In genomic region chr16:6375471-6376075, GRCh38 we compare ENCODE assay signal across 25 cellular contexts.
DNase-seq lines count a peak whose midpoint lies in the region; ATAC-seq, FAIRE-seq and TF ChIP-seq lines count a peak whose summit lies in the region.
"Had no signal": no experiment of that assay in that cellular context is flagged by ENCODE, and none has a peak within 500 bp of the region (broad histone marks: within the 10 kb centered on the region; RNA-seq: fewer than 3 reads in every experiment).

No MANE protein-coding gene starts in this region.

- H3K79me2 ChIP-seq in mesendoderm (ENCODE audit: control insufficient read depth, insufficient read depth, low read length) = no peaks in the 10 kb centered on the region

- no peak for ATAC-seq in GM19452 (IDR thresholded peaks at IDR 0.05; ENCODE audit: unreplicated experiment)
- ATAC-seq: lower lobe of right lung; psoas muscle; Right ventricle myocardium inferior; stimulated activated memory B cell treated with anti-CD40 and anti-IgM and Interleukin-4, amounts not matched to agents 10 μg/mL and 1 μg/mL and 100 μg/mL, for 72 hours; T-cell had no signal

- in situ Hi-C loops in G401 (cut with HindIII; ENCODE audit: low sequenced_read_pairs) (no loop called here), astrocyte of the spinal cord (cut with HindIII; ENCODE audit: low sequenced_read_pairs) (no loop called here)

- peaks cover 11% of the 10 kb centered on the region for H3K4me1 ChIP-seq in mesendoderm (ENCODE audit: control insufficient read depth, low read depth, low read length)
- H3K4me1 ChIP-seq: esophagus muscularis mucosa, lower lobe of right lung, psoas muscle, vagina had no signal

- FAIRE-seq in RCC 7860 (lab: Jason Lieb, UNC) = no peak
- FAIRE-seq: colon, frontal cortex, kidney had no signal

- no peaks in the 10 kb centered on the region for H3K79me1 ChIP-seq in mesendoderm (ENCODE audit: low read length)

- H3K36me3 ChIP-seq in mesendoderm (ENCODE audit: control insufficient read depth, insufficient read depth, low read length) = no peaks in the 10 kb centered on the region
- H3K36me3 ChIP-seq: esophagus muscularis mucosa, lower lobe of right lung, vagina had no signal

- H3K23ac ChIP-seq in mesendoderm (ENCODE audit: low read length) = no peak overlapping the region

- H3K56ac ChIP-seq in mesendoderm (ENCODE audit: low read length) = peak overlapping the region; percentile 58

- DNase-seq in G401 (ENCODE audit: low spot score) (peak; percentile 49), NCI-H69 (lab: John Stamatoyannopoulos, UW) (peak; percentile 60), astrocyte of the spinal cord (ENCODE audit: low read depth, low spot score) (peak; percentile 1), mesendoderm (peak; percentile 34), RCC 7860 (ENCODE audit: low spot score) (no peak), T-helper 1 cell (no peak)
- DNase-seq: activated CD4-positive, alpha-beta T cell treated with anti-CD3 and anti-CD28 coated beads for 1 hour; activated naive CD4-positive, alpha-beta T cell treated with anti-CD3 and anti-CD28 coated beads, Interleukin-2, amount 50 U/mL, for 16 hours; activated T-cell treated with anti-CD3 and anti-CD28 coated beads, Interleukin-2, amount 50 U/mL, for 24 hours; effector memory CD4-positive, alpha-beta T cell; kidney; lower lobe of right lung; NCI-H2029 treated with DMSO at 0.1 percent for 48 hours; NCI-H524 treated with DMSO at 0.1 percent for 48 hours; psoas muscle; stimulated activated CD4-positive, alpha-beta T cell treated with anti-CD3 and anti-CD28 coated beads, Interleukin-1b, Interleukin-23, amount 100 ng/mL, for 48 hours; T-cell had no signal

- no peak overlapping the region for H2BK15ac ChIP-seq in mesendoderm (replicated peaks; ENCODE audit: low read depth)

- no peak for TF ChIP-seq CTCF in astrocyte of the spinal cord (IDR thresholded peaks at IDR 0.05; ENCODE audit: low read depth, low read length)

- no peaks in the 10 kb centered on the region for H3K27me3 ChIP-seq in mesendoderm (ENCODE audit: insufficient read depth, low read length, poor library complexity)
- H3K27me3 ChIP-seq: esophagus muscularis mucosa, vagina had no signal

- H3K9ac ChIP-seq in mesendoderm (ENCODE audit: low read length) = no peak overlapping the region
- H3K9ac ChIP-seq: KMS-11 had no signal

- no peak overlapping the region for H2BK120ac ChIP-seq in mesendoderm (ENCODE audit: low read depth, low read length)

- H4K5ac ChIP-seq in mesendoderm (ENCODE audit: low read length) = no peak overlapping the region

- peak overlapping the region; percentile 1 for H3K27ac ChIP-seq in mesendoderm (ENCODE audit: low read depth, low read length)
- H3K27ac ChIP-seq: esophagus muscularis mucosa, KMS-11, lower lobe of right lung, psoas muscle, vagina had no signal

- no peak overlapping the region for H2AK5ac ChIP-seq in mesendoderm (ENCODE audit: low read length)

- H3K4me3 ChIP-seq in astrocyte of the spinal cord (ENCODE audit: low read depth, low read length) = no peak overlapping the region
- no peak overlapping the region for H3K4me3 ChIP-seq in mesendoderm (ENCODE audit: low read length)
- H3K4me3 ChIP-seq: esophagus muscularis mucosa, lower lobe of right lung, psoas muscle, vagina had no signal

- H3K4ac ChIP-seq in mesendoderm (ENCODE audit: low read depth, low read length) = no peak overlapping the region

- peak overlapping the region; percentile 30 for H3K18ac ChIP-seq in mesendoderm (ENCODE audit: low read length)

- no peak overlapping the region for H4K8ac ChIP-seq in mesendoderm (ENCODE audit: low read depth, low read length)

- H3K4me2 ChIP-seq in mesendoderm (ENCODE audit: low read length) = no peak overlapping the region
- H3K4me2 ChIP-seq: KMS-11 had no signal

- peak overlapping the region; percentile 59 for H2BK5ac ChIP-seq in mesendoderm (ENCODE audit: low read length)

- no CpG with 5 or more reads among the region's 8 CpGs for WGBS in mesendoderm (ENCODE audit: extremely low coverage, insufficient coverage, low lambda C conversion rate)

Comparison
In these comparisons a context has a peak if more than half of its experiments do, and no peak if none do; other contexts are left out.
1. DNase-seq: peak in G401 (single experiment), NCI-H69 (single experiment), astrocyte of the spinal cord (single experiment) and mesendoderm (single experiment); none in RCC 7860 (single experiment) and T-helper 1 cell (0 of 5).